In the genomic region with DNA sequence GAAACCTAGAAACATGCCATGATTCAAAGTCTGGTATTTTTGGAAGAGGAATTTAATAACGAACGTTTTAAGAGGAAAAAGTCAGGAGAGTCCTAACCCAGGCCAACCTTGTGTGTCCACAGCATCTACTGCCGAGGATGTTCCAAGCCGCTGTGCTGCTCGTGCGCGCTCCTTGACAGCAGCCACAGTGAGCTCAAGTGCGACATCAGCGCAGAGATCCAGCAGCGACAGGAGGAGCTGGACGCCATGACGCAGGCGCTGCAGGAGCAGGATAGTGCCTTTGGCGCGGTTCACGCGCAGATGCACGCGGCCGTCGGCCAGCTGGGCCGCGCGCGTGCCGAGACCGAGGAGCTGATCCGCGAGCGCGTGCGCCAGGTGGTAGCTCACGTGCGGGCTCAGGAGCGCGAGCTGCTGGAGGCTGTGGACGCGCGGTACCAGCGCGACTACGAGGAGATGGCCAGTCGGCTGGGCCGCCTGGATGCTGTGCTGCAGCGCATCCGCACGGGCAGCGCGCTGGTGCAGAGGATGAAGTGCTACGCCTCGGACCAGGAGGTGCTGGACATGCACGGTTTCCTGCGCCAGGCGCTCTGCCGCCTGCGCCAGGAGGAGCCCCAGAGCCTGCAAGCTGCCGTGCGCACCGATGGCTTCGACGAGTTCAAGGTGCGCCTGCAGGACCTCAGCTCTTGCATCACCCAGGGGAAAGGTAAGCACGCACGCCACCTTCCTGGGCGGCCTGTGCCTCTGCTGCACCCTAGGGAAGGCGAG, we compare ENCODE assay signal across 1 cellular context.
TF ChIP-seq lines count a peak whose summit lies in the region.

No MANE protein-coding gene starts in this region.

TF ChIP-seq in H1, 55 proteins besides CTCF, POLR2A, EP300 and RAD21:
- TF ChIP-seq CBX5 (IDR thresholded peaks at IDR 0.05; ENCODE audit: low read depth, low read length): no peak
- no peak for TF ChIP-seq ATF3 (IDR thresholded peaks at IDR 0.05; ENCODE audit: insufficient read depth, low read depth, low read length)
- no peak for TF ChIP-seq RFX5 (IDR thresholded peaks at IDR 0.05; ENCODE audit: borderline replicate concordance, low read depth, low read length)
- no peak for TF ChIP-seq SIRT6 (IDR thresholded peaks at IDR 0.05; ENCODE audit: low read length)
